ENCODE assay signal across 15 cellular contexts in genomic region chr7:55087521-55087961, GRCh38.
A peak's percentile ranks its signal among the peaks of the same experiment; 100 is the strongest.
DNase-seq lines count a peak whose midpoint lies in the region; ATAC-seq and TF ChIP-seq lines count a peak whose summit lies in the region.
"Had no signal": no experiment of that assay in that cellular context is flagged by ENCODE, and none has a peak within 500 bp of the region (broad histone marks: within the 10 kb centered on the region; RNA-seq: fewer than 3 reads in every experiment).

No MANE protein-coding gene starts in this region.

- no peaks in the 10 kb centered on the region for H3K9me3 ChIP-seq in esophagus squamous epithelium
- H3K9me3 ChIP-seq in sigmoid colon = no peaks in the 10 kb centered on the region
- H3K9me3 ChIP-seq in neuronal stem cell (replicated peaks in 1 of 2; ENCODE audit: control insufficient read depth in 2 of 2, insufficient read depth in 1 of 2, low read depth in 1 of 2, low read length in 2 of 2) = peaks cover 0 to 12% of the 10 kb centered on the region in 2 donors
- H3K9me3 ChIP-seq: heart right ventricle had no signal

- H3K4me1 ChIP-seq in esophagus squamous epithelium (peaks cover 17 to 66% (median 34%) of the 10 kb centered on the region in 3 donors), sigmoid colon (peaks cover 0 to 58% (median 36%) of the 10 kb centered on the region in 4 donors), neuronal stem cell (ENCODE audit: control insufficient read depth in 2 of 2, insufficient read depth in 1 of 2, low read depth in 1 of 2, low read length in 2 of 2) (peaks cover 7 to 35% of the 10 kb centered on the region in 2 donors)

- H3K4me2 ChIP-seq in neuronal stem cell (ENCODE audit: insufficient read depth, low read length, poor library complexity, severe bottlenecking) = no peak overlapping the region
- H3K4me2 ChIP-seq: GM23338 had no signal

- H3K27me3 ChIP-seq in esophagus squamous epithelium = no peaks in the 10 kb centered on the region
- H3K27me3 ChIP-seq in sigmoid colon = no peaks in the 10 kb centered on the region
- H3K27me3 ChIP-seq in neuronal stem cell (ENCODE audit: control insufficient read depth in 3 of 3, insufficient read depth in 3 of 3, low read depth in 1 of 3, low read length in 3 of 3) = no peaks in the 10 kb centered on the region
- H3K27me3 ChIP-seq: heart right ventricle had no signal

- TF ChIP-seq CTCF in esophagus squamous epithelium (IDR thresholded peaks at IDR 0.05) = no peak
- no peak for TF ChIP-seq CTCF in sigmoid colon (IDR thresholded peaks at IDR 0.05)

- H2BK12ac ChIP-seq in neuronal stem cell (ENCODE audit: low read length) = no peak overlapping the region

- H3K14ac ChIP-seq in neuronal stem cell (ENCODE audit: low read length) = no peak overlapping the region

- H3K23ac ChIP-seq in neuronal stem cell (ENCODE audit: low read depth, low read length, poor library complexity) = no peak overlapping the region

- no peak overlapping the region for H2BK15ac ChIP-seq in neuronal stem cell (ENCODE audit: low read length)

- H3K4me3 ChIP-seq in esophagus squamous epithelium = no peak overlapping the region
- no peak overlapping the region for H3K4me3 ChIP-seq in sigmoid colon
- no peak overlapping the region for H3K4me3 ChIP-seq in neuronal stem cell (ENCODE audit: low read length in 2 of 2)
- H3K4me3 ChIP-seq: GM23338, heart right ventricle had no signal

- in situ Hi-C loops in Caki2 (cut with HindIII; ENCODE audit: low pct_unique_long_range_greater_than_20kb, low sequenced_read_pairs) = loop anchor here (25.0 kb wide), 1 partner anchor 250 kb away; no protein-coding TSS in a partner anchor

- H3K79me1 ChIP-seq in neuronal stem cell (ENCODE audit: low read depth, low read length) = no peaks in the 10 kb centered on the region

- H4K91ac ChIP-seq in neuronal stem cell (ENCODE audit: low read depth, low read length, poor library complexity) = no peak overlapping the region

- H3K4ac ChIP-seq in neuronal stem cell (ENCODE audit: low read length) = no peak overlapping the region

- no peak overlapping the region for H3K18ac ChIP-seq in neuronal stem cell (ENCODE audit: low read length)

- H2AFZ ChIP-seq in neuronal stem cell (ENCODE audit: low read length) = no peak overlapping the region
- H2AFZ ChIP-seq: GM23338 had no signal

- no peak overlapping the region for H2BK120ac ChIP-seq in neuronal stem cell (ENCODE audit: low read depth, low read length)

- TF ChIP-seq POLR2A in esophagus squamous epithelium (IDR thresholded peaks at IDR 0.05) (no peak), sigmoid colon (IDR thresholded peaks at IDR 0.05) (no peak)

- H3K27ac ChIP-seq in esophagus squamous epithelium (peak overlapping the region; percentile 8 to 89 (median 82)), sigmoid colon (peak overlapping the region; percentile 72 to 84 (median 82)), neuronal stem cell (replicated peaks; ENCODE audit: low read length) (no peak overlapping the region)

- H3K9ac ChIP-seq in neuronal stem cell (ENCODE audit: low read depth, low read length, poor library complexity) = no peak overlapping the region

- no peak for TF ChIP-seq EP300 in sigmoid colon (IDR thresholded peaks at IDR 0.05)

- intact Hi-C loops in esophagus squamous epithelium (cut with DNase I) = no loop called here
- intact Hi-C loops in sigmoid colon (cut with DNase I) = no loop called here

- no peak overlapping the region for H4K8ac ChIP-seq in neuronal stem cell (ENCODE audit: low read depth, low read length)

- no peak overlapping the region for H2AK5ac ChIP-seq in neuronal stem cell (ENCODE audit: low read depth, low read length)

- ATAC-seq in GM19035 (IDR thresholded peaks at IDR 0.05; ENCODE audit: unreplicated experiment) (no peak), GM19467 (IDR thresholded peaks at IDR 0.05; ENCODE audit: unreplicated experiment) (no peak), HG03095 (IDR thresholded peaks at IDR 0.05; ENCODE audit: unreplicated experiment) (no peak)
- ATAC-seq: activated T-cell treated with anti-CD3 and anti-CD28 coated beads, Interleukin-2, amount 50 U/mL, for 72 hours; GM23338 had no signal

- H3K36me3 ChIP-seq in esophagus squamous epithelium = peaks cover 0 to 16% (median 0%) of the 10 kb centered on the region in 3 donors
- H3K36me3 ChIP-seq in sigmoid colon = no peaks in the 10 kb centered on the region
- H3K36me3 ChIP-seq in neuronal stem cell (replicated peaks in 1 of 2; ENCODE audit: control insufficient read depth in 2 of 2, insufficient read depth in 2 of 2, low read length in 2 of 2) = no peaks in the 10 kb centered on the region

- H2BK5ac ChIP-seq in neuronal stem cell (ENCODE audit: low read length) = no peak overlapping the region

- WGBS in esophagus squamous epithelium, 2 donors = 45 to 53% methylated on average over 4 of the region's 5 CpGs
- WGBS in sigmoid colon, 2 donors = 72 to 84% methylated on average over 5 of the region's 5 CpGs
- no CpG with 5 or more reads among the region's 5 CpGs for WGBS in neuronal stem cell (ENCODE audit: extremely low coverage in 2 of 2, insufficient read length in 2 of 2, insufficient replicate concordance in 1 of 2), 2 donors

- DNase-seq in Caki2 (ENCODE audit: low read depth) (peak; percentile 57), RPMI7951 (ENCODE audit: low read depth) (peak; percentile 37), esophagus squamous epithelium (lab: John Stamatoyannopoulos, UW) (no peak), sigmoid colon (no peak), neuronal stem cell (ENCODE audit: low spot score) (no peak)
- DNase-seq: activated CD4-positive, alpha-beta T cell treated with anti-CD3 and anti-CD28 coated beads for 4 hours; activated T-cell treated with anti-CD3 and anti-CD28 coated beads, Interleukin-2, amount 50 U/mL, for 72 hours; heart right ventricle; MV-4-11; OCI-M1; T-helper 2 cell had no signal

Comparison
In these comparisons a context has a peak if more than half of its experiments do, and no peak if none do; other contexts are left out.
1. DNase-seq: peak in Caki2 (single experiment) and RPMI7951 (single experiment); none in esophagus squamous epithelium (single experiment), sigmoid colon (single experiment) and neuronal stem cell (single experiment).